1 cellular context compared by ENCODE assay signal in the genomic region with DNA sequence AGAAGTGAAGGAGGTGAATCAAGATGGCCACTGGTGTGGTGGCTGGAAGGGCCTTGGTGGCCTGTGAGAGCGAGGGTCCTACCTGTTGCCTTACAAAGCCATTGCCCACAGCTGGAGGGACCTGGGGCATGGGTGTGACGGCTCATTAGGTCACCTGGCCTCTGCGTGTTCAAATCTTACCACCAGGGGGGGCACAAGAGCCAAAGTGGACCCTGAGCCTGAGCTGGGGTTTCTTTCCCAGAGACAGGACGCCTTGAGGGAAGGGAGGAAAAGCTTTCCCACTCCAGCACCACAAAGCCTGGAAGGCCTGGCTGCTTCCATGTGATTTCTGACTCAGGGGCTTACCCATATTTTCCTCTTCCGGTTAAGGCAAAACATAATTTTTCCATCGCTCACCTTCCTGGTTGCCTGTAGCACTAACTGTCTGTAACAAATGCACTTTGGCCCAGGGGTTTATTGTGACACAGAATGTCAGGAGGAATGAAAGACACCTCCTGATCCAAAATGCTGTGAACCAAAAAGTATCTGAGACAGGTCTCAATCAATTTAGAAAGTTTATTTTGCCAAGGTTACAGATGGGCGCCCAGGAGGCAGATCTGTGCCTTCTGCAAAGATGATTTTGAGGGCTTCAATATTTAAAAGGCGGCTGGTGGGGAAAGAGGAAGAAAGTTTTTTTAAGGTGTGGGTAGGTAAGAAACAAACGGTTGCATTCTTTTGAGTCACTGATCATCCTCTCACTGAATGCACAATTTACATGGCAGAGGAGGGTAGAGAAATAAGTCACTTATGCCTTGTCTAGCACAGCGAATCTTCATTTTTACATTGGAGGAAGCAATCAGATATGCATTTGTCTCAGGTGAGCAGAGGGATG.
TF ChIP-seq lines count a peak whose summit lies in the region.

No MANE protein-coding gene starts in this region.

TF ChIP-seq in HepG2, 621 proteins besides CTCF, POLR2A, EP300 and RAD21 (continued from another document and continues in another):
- TF ChIP-seq ZNF225 (CRISPR knock-in tag; IDR thresholded peaks at IDR 0.05) (no peak), NR2C2 (CRISPR knock-in tag; IDR thresholded peaks at IDR 0.05; ENCODE audit: borderline replicate concordance) (no peak), SIX4 (CRISPR knock-in tag; IDR thresholded peaks at IDR 0.05) (no peak), ZMYM2 (CRISPR knock-in tag; IDR thresholded peaks at IDR 0.05) (no peak), ARNT (IDR thresholded peaks at IDR 0.05) (no peak), MTA1 (CRISPR knock-in tag; IDR thresholded peaks at IDR 0.05; ENCODE audit: borderline replicate concordance) (no peak), ZNF12 (CRISPR knock-in tag; IDR thresholded peaks at IDR 0.05) (no peak), ZBTB38 (CRISPR knock-in tag; IDR thresholded peaks at IDR 0.05) (no peak), NBN (conservative IDR thresholded peaks at IDR 0.05) (no peak), GABPA (IDR thresholded peaks at IDR 0.05; ENCODE audit: low read depth, low read length) (no peak), GABPA (CRISPR knock-in tag; IDR thresholded peaks at IDR 0.05; ENCODE audit: low read depth) (peak; percentile 66), SAP130 (CRISPR knock-in tag; IDR thresholded peaks at IDR 0.05; ENCODE audit: low read depth) (no peak; the same call in none of the 2 replicates), ZNF256 (CRISPR knock-in tag; conservative IDR thresholded peaks at IDR 0.05) (no peak), ZNF704 (CRISPR knock-in tag; IDR thresholded peaks at IDR 0.05; ENCODE audit: borderline replicate concordance) (no peak), ZNF775 (CRISPR knock-in tag; IDR thresholded peaks at IDR 0.05; ENCODE audit: borderline replicate concordance) (no peak), RFXAP (CRISPR knock-in tag; IDR thresholded peaks at IDR 0.05; ENCODE audit: borderline replicate concordance) (0 out of 2 replicates have a peak, but pooled peaks have one; percentile 52), PRDM4 (CRISPR knock-in tag; IDR thresholded peaks at IDR 0.05; ENCODE audit: borderline replicate concordance) (no peak), HDAC6 (IDR thresholded peaks at IDR 0.05; ENCODE audit: low read depth, low read length) (no peak), NKX3-1 (CRISPR knock-in tag; IDR thresholded peaks at IDR 0.05) (no peak), GABPB1 (CRISPR knock-in tag; IDR thresholded peaks at IDR 0.05) (no peak), MED8 (CRISPR knock-in tag; IDR thresholded peaks at IDR 0.05; ENCODE audit: insufficient replicate concordance) (no peak), IRF2 (CRISPR knock-in tag; IDR thresholded peaks at IDR 0.05) (no peak; the same call in 1 of the 2 replicates), ATF7-NPFF (CRISPR knock-in tag; IDR thresholded peaks at IDR 0.05; ENCODE audit: low read depth) (no peak), FOXM1 (CRISPR knock-in tag; IDR thresholded peaks at IDR 0.05) (no peak), KLF6 (CRISPR knock-in tag; IDR thresholded peaks at IDR 0.05) (no peak), PATZ1 (CRISPR knock-in tag; IDR thresholded peaks at IDR 0.05) (no peak), HMG20B (CRISPR knock-in tag; conservative IDR thresholded peaks at IDR 0.05) (no peak), ZNF850 (CRISPR knock-in tag; conservative IDR thresholded peaks at IDR 0.05) (no peak), ZBTB8A (CRISPR knock-in tag; IDR thresholded peaks at IDR 0.05; ENCODE audit: borderline replicate concordance, low read depth) (no peak), ZNF280B (CRISPR knock-in tag; IDR thresholded peaks at IDR 0.05; ENCODE audit: borderline replicate concordance) (no peak), FOSL1 (CRISPR knock-in tag; IDR thresholded peaks at IDR 0.05; ENCODE audit: borderline replicate concordance) (no peak), ZNF468 (CRISPR knock-in tag; IDR thresholded peaks at IDR 0.05) (no peak), ZNF354B (CRISPR knock-in tag; IDR thresholded peaks at IDR 0.05) (no peak), SRSF9 (IDR thresholded peaks at IDR 0.05; ENCODE audit: borderline replicate concordance, insufficient read depth, low read depth, low read length, poor library complexity, severe bottlenecking) (no peak), ZNF556 (CRISPR knock-in tag; IDR thresholded peaks at IDR 0.05; ENCODE audit: borderline replicate concordance) (no peak), CREM (IDR thresholded peaks at IDR 0.05) (no peak), CREM (CRISPR knock-in tag; IDR thresholded peaks at IDR 0.05) (no peak), MTERF4 (CRISPR knock-in tag; IDR thresholded peaks at IDR 0.05) (no peak), ASH2L (IDR thresholded peaks at IDR 0.05; ENCODE audit: insufficient read length, low read depth, low read length) (peak; percentile 35), ZNF660 (CRISPR knock-in tag; IDR thresholded peaks at IDR 0.05; ENCODE audit: borderline replicate concordance, low read depth) (no peak), SMYD3 (CRISPR knock-in tag; IDR thresholded peaks at IDR 0.05) (no peak), RXRB (CRISPR knock-in tag; IDR thresholded peaks at IDR 0.05; ENCODE audit: borderline replicate concordance) (peak; percentile 21; the same call in 1 of the 2 replicates), ZNF569 (CRISPR knock-in tag; IDR thresholded peaks at IDR 0.05; ENCODE audit: borderline replicate concordance) (no peak), ZNF446 (CRISPR knock-in tag; IDR thresholded peaks at IDR 0.05) (no peak), ZNF766 (CRISPR knock-in tag; IDR thresholded peaks at IDR 0.05; ENCODE audit: borderline replicate concordance) (peak; percentile 23; the same call in 1 of the 2 replicates), ZNF780A (CRISPR knock-in tag; IDR thresholded peaks at IDR 0.05) (no peak), PHF8 (CRISPR knock-in tag; IDR thresholded peaks at IDR 0.05) (no peak), SYNCRIP (IDR thresholded peaks at IDR 0.05; ENCODE audit: insufficient read depth, low read depth, low read length) (no peak), ZNF737 (CRISPR knock-in tag; IDR thresholded peaks at IDR 0.05; ENCODE audit: borderline replicate concordance) (no peak), ZNF563 (CRISPR knock-in tag; IDR thresholded peaks at IDR 0.05) (no peak), PITX1 (CRISPR knock-in tag; IDR thresholded peaks at IDR 0.05) (no peak; the same call in 1 of the 2 replicates), EZH2 (conservative IDR thresholded peaks at IDR 0.05; ENCODE audit: low read depth, low read length) (no peak), HNRNPH1 (optimal IDR thresholded peaks at IDR 0.05; ENCODE audit: low read depth, low read length) (no peak)
- TF ChIP-seq, protein P1, sequence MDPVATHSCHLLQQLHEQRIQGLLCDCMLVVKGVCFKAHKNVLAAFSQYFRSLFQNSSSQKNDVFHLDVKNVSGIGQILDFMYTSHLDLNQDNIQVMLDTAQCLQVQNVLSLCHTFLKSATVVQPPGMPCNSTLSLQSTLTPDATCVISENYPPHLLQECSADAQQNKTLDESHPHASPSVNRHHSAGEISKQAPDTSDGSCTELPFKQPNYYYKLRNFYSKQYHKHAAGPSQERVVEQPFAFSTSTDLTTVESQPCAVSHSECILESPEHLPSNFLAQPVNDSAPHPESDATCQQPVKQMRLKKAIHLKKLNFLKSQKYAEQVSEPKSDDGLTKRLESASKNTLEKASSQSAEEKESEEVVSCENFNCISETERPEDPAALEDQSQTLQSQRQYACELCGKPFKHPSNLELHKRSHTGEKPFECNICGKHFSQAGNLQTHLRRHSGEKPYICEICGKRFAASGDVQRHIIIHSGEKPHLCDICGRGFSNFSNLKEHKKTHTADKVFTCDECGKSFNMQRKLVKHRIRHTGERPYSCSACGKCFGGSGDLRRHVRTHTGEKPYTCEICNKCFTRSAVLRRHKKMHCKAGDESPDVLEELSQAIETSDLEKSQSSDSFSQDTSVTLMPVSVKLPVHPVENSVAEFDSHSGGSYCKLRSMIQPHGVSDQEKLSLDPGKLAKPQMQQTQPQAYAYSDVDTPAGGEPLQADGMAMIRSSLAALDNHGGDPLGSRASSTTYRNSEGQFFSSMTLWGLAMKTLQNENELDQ (CRISPR knock-in tag; IDR thresholded peaks at IDR 0.05; ENCODE audit: borderline replicate concordance): no peak
- TF ChIP-seq, protein P2, sequence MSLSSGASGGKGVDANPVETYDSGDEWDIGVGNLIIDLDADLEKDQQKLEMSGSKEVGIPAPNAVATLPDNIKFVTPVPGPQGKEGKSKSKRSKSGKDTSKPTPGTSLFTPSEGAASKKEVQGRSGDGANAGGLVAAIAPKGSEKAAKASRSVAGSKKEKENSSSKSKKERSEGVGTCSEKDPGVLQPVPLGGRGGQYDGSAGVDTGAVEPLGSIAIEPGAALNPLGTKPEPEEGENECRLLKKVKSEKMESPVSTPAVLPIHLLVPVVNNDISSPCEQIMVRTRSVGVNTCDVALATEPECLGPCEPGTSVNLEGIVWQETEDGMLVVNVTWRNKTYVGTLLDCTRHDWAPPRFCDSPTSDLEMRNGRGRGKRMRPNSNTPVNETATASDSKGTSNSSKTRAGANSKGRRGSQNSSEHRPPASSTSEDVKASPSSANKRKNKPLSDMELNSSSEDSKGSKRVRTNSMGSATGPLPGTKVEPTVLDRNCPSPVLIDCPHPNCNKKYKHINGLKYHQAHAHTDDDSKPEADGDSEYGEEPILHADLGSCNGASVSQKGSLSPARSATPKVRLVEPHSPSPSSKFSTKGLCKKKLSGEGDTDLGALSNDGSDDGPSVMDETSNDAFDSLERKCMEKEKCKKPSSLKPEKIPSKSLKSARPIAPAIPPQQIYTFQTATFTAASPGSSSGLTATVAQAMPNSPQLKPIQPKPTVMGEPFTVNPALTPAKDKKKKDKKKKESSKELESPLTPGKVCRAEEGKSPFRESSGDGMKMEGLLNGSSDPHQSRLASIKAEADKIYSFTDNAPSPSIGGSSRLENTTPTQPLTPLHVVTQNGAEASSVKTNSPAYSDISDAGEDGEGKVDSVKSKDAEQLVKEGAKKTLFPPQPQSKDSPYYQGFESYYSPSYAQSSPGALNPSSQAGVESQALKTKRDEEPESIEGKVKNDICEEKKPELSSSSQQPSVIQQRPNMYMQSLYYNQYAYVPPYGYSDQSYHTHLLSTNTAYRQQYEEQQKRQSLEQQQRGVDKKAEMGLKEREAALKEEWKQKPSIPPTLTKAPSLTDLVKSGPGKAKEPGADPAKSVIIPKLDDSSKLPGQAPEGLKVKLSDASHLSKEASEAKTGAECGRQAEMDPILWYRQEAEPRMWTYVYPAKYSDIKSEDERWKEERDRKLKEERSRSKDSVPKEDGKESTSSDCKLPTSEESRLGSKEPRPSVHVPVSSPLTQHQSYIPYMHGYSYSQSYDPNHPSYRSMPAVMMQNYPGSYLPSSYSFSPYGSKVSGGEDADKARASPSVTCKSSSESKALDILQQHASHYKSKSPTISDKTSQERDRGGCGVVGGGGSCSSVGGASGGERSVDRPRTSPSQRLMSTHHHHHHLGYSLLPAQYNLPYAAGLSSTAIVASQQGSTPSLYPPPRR (CRISPR knock-in tag; IDR thresholded peaks at IDR 0.05; ENCODE audit: borderline replicate concordance): no peak
